12 cellular contexts compared by ENCODE assay signal in the genomic region with DNA sequence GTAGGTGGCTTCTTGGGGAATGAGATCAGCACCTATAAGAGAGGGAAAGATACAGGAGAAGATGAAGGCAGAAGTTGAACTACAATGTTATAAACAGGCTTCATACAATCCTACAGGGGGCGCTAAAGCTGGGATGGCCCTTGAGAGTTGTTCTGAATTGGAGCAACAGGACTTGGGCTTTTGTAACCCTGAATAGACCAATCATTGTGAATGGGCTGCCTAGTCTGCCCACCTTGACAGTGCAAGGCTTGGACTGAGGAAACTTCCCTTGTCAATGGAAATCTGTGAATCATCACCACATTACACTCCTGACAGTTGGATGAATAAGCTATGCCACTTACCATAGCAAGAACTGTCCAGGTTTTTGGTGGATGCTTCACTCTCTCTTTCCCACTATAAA.
DNase-seq lines count a peak whose midpoint lies in the region; ATAC-seq and TF ChIP-seq lines count a peak whose summit lies in the region.
"Had no signal": no experiment of that assay in that cellular context is flagged by ENCODE, and none has a peak within 500 bp of the region (broad histone marks: within the 10 kb centered on the region; RNA-seq: fewer than 3 reads in every experiment).

No MANE protein-coding gene starts in this region.

- no peaks in the 10 kb centered on the region for H3K9me3 Mint-ChIP-seq in activated CD8-positive, alpha-beta T cell treated with anti-CD3 and anti-CD28 coated beads for 36 hours
- H3K9me3 Mint-ChIP-seq in activated CD8-positive, alpha-beta T cell treated with anti-CD3 and anti-CD28 coated beads, Interleukin-2, amount 10 ng/mL, durations not matched to agents 7 days and 5 days (ENCODE audit: insufficient read depth) = no peaks in the 10 kb centered on the region
- no peaks in the 10 kb centered on the region for H3K9me3 Mint-ChIP-seq in progenitor cell of endocrine pancreas (ENCODE audit: low read depth)
- peaks cover 0 to 2% (median 0%) of the 10 kb centered on the region in 5 donors for H3K9me3 Mint-ChIP-seq in CD8-positive, alpha-beta memory T cell
- no peaks in the 10 kb centered on the region for H3K9me3 Mint-ChIP-seq in activated CD4-positive, alpha-beta memory T cell treated with anti-CD3 and anti-CD28 coated beads for 36 hours

- no peaks in the 10 kb centered on the region for H3K27me3 Mint-ChIP-seq in activated CD8-positive, alpha-beta T cell treated with anti-CD3 and anti-CD28 coated beads for 36 hours
- H3K27me3 Mint-ChIP-seq in activated CD8-positive, alpha-beta T cell treated with anti-CD3 and anti-CD28 coated beads, Interleukin-2, amount 10 ng/mL, durations not matched to agents 7 days and 5 days (ENCODE audit: low read depth) = no peaks in the 10 kb centered on the region
- H3K27me3 Mint-ChIP-seq in progenitor cell of endocrine pancreas = peaks cover 27% of the 10 kb centered on the region
- H3K27me3 Mint-ChIP-seq in CD8-positive, alpha-beta memory T cell = no peaks in the 10 kb centered on the region
- H3K27me3 Mint-ChIP-seq in activated CD4-positive, alpha-beta memory T cell treated with anti-CD3 and anti-CD28 coated beads for 36 hours = no peaks in the 10 kb centered on the region

- no peaks in the 10 kb centered on the region for H3K79me2 ChIP-seq in mammary epithelial cell (ENCODE audit: insufficient read depth, low read length)

- H3K27ac ChIP-seq in mammary epithelial cell (ENCODE audit: insufficient read depth, low read depth, low read length) = no peak overlapping the region
- H3K27ac ChIP-seq in CD8-positive, alpha-beta memory T cell (ENCODE audit: low read depth, low read length) = no peak overlapping the region
- H3K27ac ChIP-seq: tibial nerve had no signal

- ATAC-seq in activated CD8-positive, alpha-beta T cell treated with anti-CD3 and anti-CD28 coated beads for 36 hours = no peak
- no peak for ATAC-seq in activated CD8-positive, alpha-beta T cell treated with anti-CD3 and anti-CD28 coated beads, Interleukin-2, amount 10 ng/mL, durations not matched to agents 7 days and 5 days
- ATAC-seq: left ventricle myocardium superior had no signal

- peak; percentile 10 for DNase-seq in activated CD8-positive, alpha-beta T cell treated with anti-CD3 and anti-CD28 coated beads for 36 hours
- DNase-seq in activated CD8-positive, alpha-beta T cell treated with anti-CD3 and anti-CD28 coated beads, Interleukin-2, amount 10 ng/mL, durations not matched to agents 7 days and 5 days = no peak
- DNase-seq in LHCN-M2 (ENCODE audit: low read depth) = peak; percentile 15
- DNase-seq in mammary epithelial cell = peak; percentile 38
- DNase-seq in progenitor cell of endocrine pancreas (ENCODE audit: low spot score, unreplicated experiment) = no peak
- no peak for DNase-seq in CD8-positive, alpha-beta memory T cell
- DNase-seq in activated CD4-positive, alpha-beta memory T cell treated with anti-CD3 and anti-CD28 coated beads for 36 hours = no peak
- DNase-seq in T-helper 9 cell = no peak
- DNase-seq: activated CD8-positive, alpha-beta memory T cell treated with anti-CD3 and anti-CD28 coated beads for 24 hours; aorta; left ventricle myocardium superior had no signal

- in situ Hi-C loops in mammary epithelial cell (cut with MboI; ENCODE audit: low sequenced_read_pairs in 2 of 2) = no loop called here

- H3K4me1 ChIP-seq in mammary epithelial cell (ENCODE audit: insufficient read depth, low read length) = no peaks in the 10 kb centered on the region
- peaks cover 4% of the 10 kb centered on the region for H3K4me1 ChIP-seq in CD8-positive, alpha-beta memory T cell (ENCODE audit: insufficient read depth, low read length)
- H3K4me1 ChIP-seq: tibial nerve had no signal

- H3K27ac Mint-ChIP-seq in activated CD8-positive, alpha-beta T cell treated with anti-CD3 and anti-CD28 coated beads for 36 hours = no peak overlapping the region
- H3K27ac Mint-ChIP-seq in activated CD8-positive, alpha-beta T cell treated with anti-CD3 and anti-CD28 coated beads, Interleukin-2, amount 10 ng/mL, durations not matched to agents 7 days and 5 days = no peak overlapping the region
- no peak overlapping the region for H3K27ac Mint-ChIP-seq in progenitor cell of endocrine pancreas
- no peak overlapping the region for H3K27ac Mint-ChIP-seq in CD8-positive, alpha-beta memory T cell
- no peak overlapping the region for H3K27ac Mint-ChIP-seq in activated CD4-positive, alpha-beta memory T cell treated with anti-CD3 and anti-CD28 coated beads for 36 hours

- no peaks in the 10 kb centered on the region for H3K9me3 ChIP-seq in mammary epithelial cell (replicated peaks; ENCODE audit: insufficient read depth, low read length)
- no peaks in the 10 kb centered on the region for H3K9me3 ChIP-seq in CD8-positive, alpha-beta memory T cell (ENCODE audit: low read length)
- H3K9me3 ChIP-seq: tibial nerve had no signal

- BruUV-seq in mammary epithelial cell (replicated peaks; lab: Mats Ljungman, UMichigan) = no TSS peak

- H3K4me1 Mint-ChIP-seq in activated CD8-positive, alpha-beta T cell treated with anti-CD3 and anti-CD28 coated beads for 36 hours (ENCODE audit: low read depth) = peaks cover 21% of the 10 kb centered on the region
- peaks cover 4% of the 10 kb centered on the region for H3K4me1 Mint-ChIP-seq in activated CD8-positive, alpha-beta T cell treated with anti-CD3 and anti-CD28 coated beads, Interleukin-2, amount 10 ng/mL, durations not matched to agents 7 days and 5 days (ENCODE audit: low read depth)
- H3K4me1 Mint-ChIP-seq in progenitor cell of endocrine pancreas (ENCODE audit: low read depth) = no peaks in the 10 kb centered on the region
- peaks cover 15 to 30% (median 25%) of the 10 kb centered on the region in 3 donors for H3K4me1 Mint-ChIP-seq in CD8-positive, alpha-beta memory T cell
- H3K4me1 Mint-ChIP-seq in activated CD4-positive, alpha-beta memory T cell treated with anti-CD3 and anti-CD28 coated beads for 36 hours (ENCODE audit: low read depth) = peaks cover 22% of the 10 kb centered on the region

- H3K36me3 Mint-ChIP-seq in activated CD8-positive, alpha-beta T cell treated with anti-CD3 and anti-CD28 coated beads for 36 hours (ENCODE audit: low read depth) = no peaks in the 10 kb centered on the region
- no peaks in the 10 kb centered on the region for H3K36me3 Mint-ChIP-seq in activated CD8-positive, alpha-beta T cell treated with anti-CD3 and anti-CD28 coated beads, Interleukin-2, amount 10 ng/mL, durations not matched to agents 7 days and 5 days (ENCODE audit: low read depth)
- no peaks in the 10 kb centered on the region for H3K36me3 Mint-ChIP-seq in progenitor cell of endocrine pancreas (ENCODE audit: insufficient read depth)
- H3K36me3 Mint-ChIP-seq in CD8-positive, alpha-beta memory T cell = no peaks in the 10 kb centered on the region
- no peaks in the 10 kb centered on the region for H3K36me3 Mint-ChIP-seq in activated CD4-positive, alpha-beta memory T cell treated with anti-CD3 and anti-CD28 coated beads for 36 hours

- 0% methylated on average over 1 of the region's 1 CpG for WGBS in mammary epithelial cell (ENCODE audit: low coverage, missing lambda C conversion rate)

- no peak overlapping the region for H3K4me2 ChIP-seq in mammary epithelial cell (ENCODE audit: insufficient read depth, low read depth, low read length)

- TF ChIP-seq CTCF in activated CD8-positive, alpha-beta T cell treated with anti-CD3 and anti-CD28 coated beads for 36 hours (IDR thresholded peaks at IDR 0.05) = peak; percentile 34
- TF ChIP-seq CTCF in mammary epithelial cell (conservative IDR thresholded peaks at IDR 0.05 in 1 of 2, IDR thresholded peaks at IDR 0.05 in 1 of 2; ENCODE audit: extremely low read depth in 1 of 2, insufficient read depth in 1 of 2, low read depth in 1 of 2, low read length in 2 of 2) (peak; percentile 42), progenitor cell of endocrine pancreas (IDR thresholded peaks at IDR 0.05; ENCODE audit: unreplicated experiment) (peak; percentile 30)

- POLR2A ChIA-PET in activated CD8-positive, alpha-beta T cell treated with anti-CD3 and anti-CD28 coated beads for 36 hours (lab: Charles Lee) = no interaction called here
- POLR2A ChIA-PET in activated CD8-positive, alpha-beta T cell treated with anti-CD3 and anti-CD28 coated beads, Interleukin-2, amount 10 ng/mL, durations not matched to agents 7 days and 5 days (lab: Charles Lee) = no interaction called here
- POLR2A ChIA-PET in CD8-positive, alpha-beta memory T cell (lab: Charles Lee) = no interaction called here
- POLR2A ChIA-PET in activated CD4-positive, alpha-beta memory T cell treated with anti-CD3 and anti-CD28 coated beads for 36 hours (lab: Charles Lee) = no interaction called here

- H3K4me3 ChIP-seq in mammary epithelial cell (replicated peaks in 1 of 3; ENCODE audit: insufficient read depth in 1 of 3, low read depth in 2 of 3, low read length in 3 of 3) = no peak overlapping the region
- no peak overlapping the region for H3K4me3 ChIP-seq in CD8-positive, alpha-beta memory T cell (ENCODE audit: low read length)
- H3K4me3 ChIP-seq: tibial nerve had no signal

- H4K20me1 ChIP-seq in mammary epithelial cell (ENCODE audit: insufficient read depth, low read length) = no peaks in the 10 kb centered on the region

- dilution Hi-C loops in mammary epithelial cell (cut with HindIII; ENCODE audit: low sequenced_read_pairs) = no loop called here

- H2AFZ ChIP-seq in mammary epithelial cell (ENCODE audit: low read depth, low read length) = no peak overlapping the region

- no peak overlapping the region for H3K9ac ChIP-seq in mammary epithelial cell (ENCODE audit: insufficient read depth, low read length)

- no peaks in the 10 kb centered on the region for H3K27me3 ChIP-seq in mammary epithelial cell (ENCODE audit: insufficient read depth, low read length)
- no peaks in the 10 kb centered on the region for H3K27me3 ChIP-seq in CD8-positive, alpha-beta memory T cell (ENCODE audit: insufficient read depth, low read length, poor library complexity, severe bottlenecking)
- H3K27me3 ChIP-seq: tibial nerve had no signal

- no peaks in the 10 kb centered on the region for H3K36me3 ChIP-seq in mammary epithelial cell (ENCODE audit: insufficient read depth, low read length)
- H3K36me3 ChIP-seq in CD8-positive, alpha-beta memory T cell (ENCODE audit: insufficient read depth, low read length) = no peaks in the 10 kb centered on the region
- H3K36me3 ChIP-seq: tibial nerve had no signal

- CTCF ChIA-PET in activated CD8-positive, alpha-beta T cell treated with anti-CD3 and anti-CD28 coated beads for 36 hours (lab: Charles Lee) = interaction anchor here (1.2 kb wide), 2 partner anchors 9 to 488 kb away, joined by 3 to 6 read pairs; no protein-coding TSS in a partner anchor
- CTCF ChIA-PET in activated CD8-positive, alpha-beta T cell treated with anti-CD3 and anti-CD28 coated beads, Interleukin-2, amount 10 ng/mL, durations not matched to agents 7 days and 5 days (lab: Charles Lee) = interaction anchor here (0.6 kb wide), 1 partner anchor 9 kb away, joined by 3 read pairs; no protein-coding TSS in a partner anchor
- CTCF ChIA-PET in mammary epithelial cell (lab: Charles Lee; ENCODE audit: low non-redundant PET) = interaction anchor here (0.5 kb wide), 1 partner anchor 324 kb away, joined by 4 read pairs; no protein-coding TSS in a partner anchor
- CTCF ChIA-PET in CD8-positive, alpha-beta memory T cell (lab: Charles Lee) = no interaction called here
- CTCF ChIA-PET in activated CD4-positive, alpha-beta memory T cell treated with anti-CD3 and anti-CD28 coated beads for 36 hours (lab: Charles Lee) = interaction anchor here (0.7 to 1.4 kb wide), 3 partner anchors 13 to 269 kb away, joined by 3 read pairs; no protein-coding TSS in a partner anchor

- intact Hi-C loops in activated CD8-positive, alpha-beta T cell treated with anti-CD3 and anti-CD28 coated beads for 36 hours (cut with micrococcal nuclease) = no loop called here
- intact Hi-C loops in mammary epithelial cell (cut with micrococcal nuclease) = no loop called here
- intact Hi-C loops in activated CD4-positive, alpha-beta memory T cell treated with anti-CD3 and anti-CD28 coated beads for 36 hours (cut with micrococcal nuclease) = no loop called here

- no peak overlapping the region for H3K4me3 Mint-ChIP-seq in activated CD8-positive, alpha-beta T cell treated with anti-CD3 and anti-CD28 coated beads for 36 hours
- H3K4me3 Mint-ChIP-seq in activated CD8-positive, alpha-beta T cell treated with anti-CD3 and anti-CD28 coated beads, Interleukin-2, amount 10 ng/mL, durations not matched to agents 7 days and 5 days = no peak overlapping the region
- no peak overlapping the region for H3K4me3 Mint-ChIP-seq in progenitor cell of endocrine pancreas (ENCODE audit: low read depth)
- H3K4me3 Mint-ChIP-seq in CD8-positive, alpha-beta memory T cell = no peak overlapping the region
- no peak overlapping the region for H3K4me3 Mint-ChIP-seq in activated CD4-positive, alpha-beta memory T cell treated with anti-CD3 and anti-CD28 coated beads for 36 hours

Comparison
In these comparisons a context has a peak if more than half of its experiments do, and no peak if none do; other contexts are left out.
1. DNase-seq: peak in activated CD8-positive, alpha-beta T cell treated with anti-CD3 and anti-CD28 coated beads for 36 hours (single experiment), LHCN-M2 (single experiment) and mammary epithelial cell (single experiment); none in activated CD8-positive, alpha-beta T cell treated with anti-CD3 and anti-CD28 coated beads, Interleukin-2, amount 10 ng/mL, durations not matched to agents 7 days and 5 days (single experiment), progenitor cell of endocrine pancreas (single experiment), CD8-positive, alpha-beta memory T cell (0 of 5), activated CD4-positive, alpha-beta memory T cell treated with anti-CD3 and anti-CD28 coated beads for 36 hours (single experiment) and T-helper 9 cell (single experiment).
2. Peak in every context shown above with its lines, with median percentiles within 50 percentile points of each other: CTCF ChIP-seq.